ENCODE assay signal across 14 cellular contexts in genomic region chr11:47507868-47508594, GRCh38. TPM values are rescaled to one million over a fixed set of nuclear protein-coding genes. Genes with fewer than 3 reads are reported as not detected.
DNase-seq lines count a peak whose midpoint lies in the region; ATAC-seq and TF ChIP-seq lines count a peak whose summit lies in the region.
"Had no signal": no experiment of that assay in that cellular context is flagged by ENCODE, and none has a peak within 500 bp of the region (broad histone marks: within the 10 kb centered on the region; RNA-seq: fewer than 3 reads in every experiment).

No MANE protein-coding gene starts in this region.

- peaks cover 48% of the 10 kb centered on the region for H3K4me1 ChIP-seq in HUES48 (ENCODE audit: control insufficient read depth, insufficient read depth, low read length)

- H3K4me3 ChIP-seq in HUES48 (ENCODE audit: low read depth, low read length) = peak overlapping the region; percentile 23; the same call in 1 of the 2 replicates
- no peak overlapping the region for H3K4me3 ChIP-seq in WERI-Rb-1 (ENCODE audit: low read depth, low read length)
- H3K4me3 ChIP-seq: colonic mucosa had no signal

- H3K4me1 Mint-ChIP-seq in CD14-positive monocyte (peaks cover 70% of the 10 kb centered on the region), brain (peaks cover 66% of the 10 kb centered on the region), natural killer cell (peaks cover 53 to 54% of the 10 kb centered on the region in 2 donors)

- H3K36me3 ChIP-seq in HUES48 (ENCODE audit: control insufficient read depth, insufficient read depth, low read length) (no peaks in the 10 kb centered on the region; the same call in 1 of the 2 replicates), WERI-Rb-1 (peaks cover 3% of the 10 kb centered on the region; the same call in 1 of the 2 replicates)
- H3K36me3 ChIP-seq: colonic mucosa had no signal

- H3K4me3 Mint-ChIP-seq in CD14-positive monocyte (peak overlapping the region in 1 of 2 donors; percentile 23), brain (no peak overlapping the region), natural killer cell (no peak overlapping the region)

- H3K27ac Mint-ChIP-seq in CD14-positive monocyte (peak overlapping the region; percentile 74 to 95 (median 87)), brain (peak overlapping the region in 3 of 5 experiments; percentile 8 to 83 (median 60)), natural killer cell (peak overlapping the region; percentile 64 to 76)

- TF ChIP-seq CTCF in CD14-positive monocyte (IDR thresholded peaks at IDR 0.05) (no peak), brain (conservative IDR thresholded peaks at IDR 0.05) (no peak), natural killer cell (IDR thresholded peaks at IDR 0.05) (no peak), WERI-Rb-1 (IDR thresholded peaks at IDR 0.05; ENCODE audit: low read depth, low read length) (no peak)

- ATAC-seq in natural killer cell = no peak

- H3K27me3 Mint-ChIP-seq in CD14-positive monocyte (ENCODE audit: low read depth in 3 of 3) (no peaks in the 10 kb centered on the region), brain (no peaks in the 10 kb centered on the region), natural killer cell (ENCODE audit: low read depth in 2 of 2) (no peaks in the 10 kb centered on the region)
- H3K27me3 Mint-ChIP-seq: stimulated activated naive CD8-positive, alpha-beta T cell treated with anti-CD3 and anti-CD28 coated beads, Interleukin-15, amount 100 ng/mL, for 72 hours had no signal

- intact Hi-C loops in CD14-positive monocyte (cut with micrococcal nuclease) (no loop called here), natural killer cell (cut with micrococcal nuclease) (no loop called here)

- H3K9me3 Mint-ChIP-seq in CD14-positive monocyte = no peaks in the 10 kb centered on the region
- H3K9me3 Mint-ChIP-seq in brain = no peaks in the 10 kb centered on the region
- no peaks in the 10 kb centered on the region for H3K9me3 Mint-ChIP-seq in natural killer cell
- H3K9me3 Mint-ChIP-seq: stimulated activated naive CD8-positive, alpha-beta T cell treated with anti-CD3 and anti-CD28 coated beads, Interleukin-15, amount 100 ng/mL, for 72 hours had no signal

- DNase-seq in CD14-positive monocyte (ENCODE audit: low spot score) (no peak), natural killer cell (no peak), activated gamma-delta T cell treated with Interleukin-2 at 50 U/mL for 16 hours (no peak), WERI-Rb-1 (no peak), SHP77 (lab: John Stamatoyannopoulos, UW) (no peak)
- DNase-seq in stimulated activated CD4-positive, alpha-beta T cell treated with anti-CD3 and anti-CD28 coated beads, Interleukin-15, amount 100 ng/mL, for 24 hours = no peak
- DNase-seq: colonic mucosa, kidney glomerular epithelial cell, NCI-H446 treated with DMSO at 0.1 percent for 48 hours, nucleus accumbens had no signal

- H3K27me3 ChIP-seq in HUES48 (ENCODE audit: control insufficient read depth, insufficient read depth, low read length) = no peaks in the 10 kb centered on the region
- H3K27me3 ChIP-seq in WERI-Rb-1 (ENCODE audit: insufficient read depth, low read depth, severe bottlenecking) = no peaks in the 10 kb centered on the region
- H3K27me3 ChIP-seq: colonic mucosa had no signal

- no peaks in the 10 kb centered on the region for H3K9me3 ChIP-seq in HUES48 (ENCODE audit: control insufficient read depth, insufficient read depth, low read length)
- no peaks in the 10 kb centered on the region for H3K9me3 ChIP-seq in WERI-Rb-1 (ENCODE audit: severe bottlenecking)
- H3K9me3 ChIP-seq: colonic mucosa had no signal

- peak overlapping the region; percentile 77 for H3K27ac ChIP-seq in HUES48 (ENCODE audit: low read depth, low read length)
- no peak overlapping the region for H3K27ac ChIP-seq in WERI-Rb-1
- H3K27ac ChIP-seq: C4-2B had no signal

- peak overlapping the region; percentile 36; the same call in 1 of the 2 replicates for H3K9ac ChIP-seq in HUES48 (ENCODE audit: low read depth, low read length)

- H3K36me3 Mint-ChIP-seq in CD14-positive monocyte (peaks cover 12 to 48% of the 10 kb centered on the region in 2 donors), brain (peaks cover 16% of the 10 kb centered on the region), natural killer cell (no peaks in the 10 kb centered on the region)

RNA-seq across cellular contexts. Expression of gene CELF1, which starts 44.9 kb away (rescaled TPM):
- polyA plus RNA-seq in CD14-positive monocyte (10 to 100 TPM; 27.2 to 39.9 TPM), brain (ENCODE audit: insufficient read depth, low read depth, low replicate concordance) (47.2 TPM)
- total RNA-seq in natural killer cell = 100 to 1,000 TPM; 128 to 168 (median 162) TPM

RNA-seq across cellular contexts. Expression of gene PTPMT1, which starts 57.4 kb away (rescaled TPM):
- polyA plus RNA-seq in CD14-positive monocyte (10 to 100 TPM; 83.3 to 87.8 TPM), brain (ENCODE audit: insufficient read depth, low read depth, low replicate concordance) (52.2 TPM)
- total RNA-seq in natural killer cell = 10 to 100 TPM; 19.4 to 28.6 (median 20.4) TPM

RNA-seq across cellular contexts. Expression of gene RAPSN, which starts 59.1 kb away (rescaled TPM):
- polyA plus RNA-seq in CD14-positive monocyte = not detected
- polyA plus RNA-seq in brain (ENCODE audit: insufficient read depth, low read depth, low replicate concordance) = 0.24 TPM
- total RNA-seq in natural killer cell = 1 to 10 TPM; 1.6 to 2.2 (median 1.7) TPM
- total RNA-seq: colonic mucosa had no signal
